ENCODE assay signal across 1 cellular context in the genomic region with DNA sequence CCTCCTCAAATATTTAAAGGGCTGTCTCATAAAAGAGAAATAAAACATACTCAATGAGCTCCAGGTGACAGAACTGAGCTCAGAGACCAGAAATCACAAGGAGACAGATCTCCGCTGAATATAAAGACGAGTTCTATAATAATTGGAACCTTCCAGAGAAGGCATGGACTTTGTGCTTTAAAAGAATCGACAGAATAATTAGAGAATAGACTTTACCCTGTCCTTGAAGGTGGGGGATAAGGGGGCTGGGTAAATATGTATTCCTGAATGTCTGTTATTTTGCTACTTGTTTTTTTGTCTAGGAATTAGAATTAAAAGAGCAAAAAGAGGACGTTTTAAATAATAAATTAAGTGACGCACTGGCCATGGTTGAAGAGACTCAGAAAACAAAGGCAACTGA.
TF ChIP-seq lines count a peak whose summit lies in the region.

No MANE protein-coding gene starts in this region.

TF ChIP-seq in HepG2, 621 proteins besides CTCF, POLR2A, EP300 and RAD21 (continued from another document):
- TF ChIP-seq PAXIP1 (CRISPR knock-in tag; conservative IDR thresholded peaks at IDR 0.05) (peak; percentile 69; the same call in 1 of the 2 replicates), THAP8 (CRISPR knock-in tag; IDR thresholded peaks at IDR 0.05; ENCODE audit: borderline replicate concordance) (no peak), SOX13 (IDR thresholded peaks at IDR 0.05) (no peak), SOX13 (CRISPR knock-in tag; conservative IDR thresholded peaks at IDR 0.05 in 1 of 2, IDR thresholded peaks at IDR 0.05 in 1 of 2) (no peak)
